Comparison of ENCODE assay signal across 1 cellular context in genomic region chr14:103569436-103569835, GRCh38.
TF ChIP-seq lines count a peak whose summit lies in the region.

No MANE protein-coding gene starts in this region.

TF ChIP-seq in endothelial cell of umbilical vein, 7 proteins besides CTCF, POLR2A, EP300 and RAD21:
- TF ChIP-seq EZH2 (IDR thresholded peaks at IDR 0.05; ENCODE audit: borderline replicate concordance, low read depth, low read length, severe bottlenecking) (no peak), FOS (IDR thresholded peaks at IDR 0.05; ENCODE audit: borderline replicate concordance, insufficient read depth, low read length) (no peak), POLR2AphosphoS5 (IDR thresholded peaks at IDR 0.05; ENCODE audit: insufficient read depth, low read depth, low read length) (no peak), GATA2 (IDR thresholded peaks at IDR 0.05; ENCODE audit: insufficient read depth, insufficient read length, low read depth, low read length) (no peak), MYC (IDR thresholded peaks at IDR 0.05; ENCODE audit: low read depth, low read length) (no peak), JUN (IDR thresholded peaks at IDR 0.05; ENCODE audit: borderline replicate concordance, insufficient read depth, insufficient read length, low read depth) (no peak)
- TF ChIP-seq, protein P1, sequence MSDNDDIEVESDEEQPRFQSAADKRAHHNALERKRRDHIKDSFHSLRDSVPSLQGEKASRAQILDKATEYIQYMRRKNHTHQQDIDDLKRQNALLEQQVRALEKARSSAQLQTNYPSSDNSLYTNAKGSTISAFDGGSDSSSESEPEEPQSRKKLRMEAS (IDR thresholded peaks at IDR 0.05; ENCODE audit: insufficient read depth, insufficient read length) = no peak
